ENCODE assay signal across 28 cellular contexts in the genomic region with DNA sequence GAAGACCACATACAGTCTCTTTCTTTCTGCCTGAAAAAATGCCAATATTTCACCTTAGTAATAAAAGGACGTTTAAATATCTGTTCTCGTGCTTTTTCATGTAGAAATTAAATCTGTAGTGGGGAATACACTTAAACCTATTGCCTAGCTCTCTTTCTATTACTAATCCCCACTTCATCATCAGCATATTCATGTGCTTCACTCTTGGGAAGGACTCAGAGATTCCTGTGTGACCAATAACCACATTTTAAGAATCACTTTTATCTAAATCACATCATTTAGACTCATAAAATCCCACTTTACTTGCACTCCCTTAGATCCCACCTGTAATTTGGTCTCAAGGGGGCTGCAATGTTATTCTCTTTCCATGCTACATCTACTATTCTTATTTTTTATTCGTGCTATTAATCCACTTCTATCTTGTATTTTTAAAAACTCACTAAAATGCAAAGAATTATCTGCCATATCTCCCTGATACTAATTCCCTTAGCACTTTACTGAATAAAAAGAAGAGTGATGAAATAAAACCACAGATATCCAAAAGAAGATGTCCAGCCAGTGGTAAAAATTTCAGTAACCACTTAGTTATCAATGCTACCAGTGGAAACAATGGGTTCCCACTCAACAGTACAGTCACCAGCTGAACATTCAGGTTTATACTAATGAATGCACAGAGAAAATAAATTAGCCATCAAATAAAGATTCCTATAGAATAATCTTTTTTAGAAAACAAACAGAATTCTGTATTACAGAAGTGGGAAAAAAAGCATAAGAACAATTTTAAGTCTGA.
"Had no signal": no experiment of that assay in that cellular context is flagged by ENCODE, and none has a peak within 500 bp of the region (broad histone marks: within the 10 kb centered on the region; RNA-seq: fewer than 3 reads in every experiment).

No MANE protein-coding gene starts in this region.

- H3K4me1 ChIP-seq: sigmoid colon, testis, transverse colon had no signal

- H3K27me3 ChIP-seq: gastroesophageal sphincter, heart right ventricle, ovary, sigmoid colon, testis, transverse colon had no signal

- FAIRE-seq: endothelial cell of umbilical vein, islet of Langerhans had no signal

- H3K9me3 ChIP-seq: gastroesophageal sphincter, heart right ventricle, ovary, sigmoid colon, testis, transverse colon had no signal

- H3K27ac ChIP-seq: cardiac muscle cell, coronary artery, gastroesophageal sphincter, heart right ventricle, ovary, sigmoid colon, testis, transverse colon had no signal

- H3K36me3 ChIP-seq: cardiac muscle cell, ovary, sigmoid colon, transverse colon had no signal

- ATAC-seq: activated CD8-positive, alpha-beta T cell treated with anti-CD3 and anti-CD28 coated beads for 36 hours; activated T-cell treated with anti-CD3 and anti-CD28 coated beads, Interleukin-2, amount 50 U/mL, for 4 hours; activated T-helper 17 cell treated with anti-CD3 and anti-CD28 coated beads, Interleukin-2, amount 50 U/mL, for 72 hours; effector memory CD8-positive, alpha-beta T cell; gastroesophageal sphincter; left cardiac atrium; left ventricle myocardium superior; stimulated activated naive B cell treated with anti-CD40 and anti-IgM and Interleukin-4, amounts not matched to agents 10 μg/mL and 1 μg/mL and 100 μg/mL, for 72 hours; T-helper 17 cell had no signal

- DNase-seq: activated B cell treated with CpG ODN at 0.5 μM for 24 hours; activated CD4-positive, alpha-beta T cell treated with anti-CD3 and anti-CD28 coated beads, Interleukin-2, amount 50 U/mL, for 1 hour; activated CD8-positive, alpha-beta T cell treated with anti-CD3 and anti-CD28 coated beads for 36 hours; activated gamma-delta T cell treated with Interleukin-2 at 50 U/mL for 16 hours; activated naive CD4-positive, alpha-beta T cell treated with anti-CD3 and anti-CD28 coated beads, Interleukin-2, amount 50 U/mL, for 16 hours; activated T-cell treated with anti-CD3 and anti-CD28 coated beads, Interleukin-2, amount 50 U/mL, for 4 hours; amniotic stem cell; cerebellar nuclear complex; effector memory CD8-positive, alpha-beta T cell; heart right ventricle; left cardiac atrium; left ventricle myocardium superior; ovary; retina; sigmoid colon; stimulated activated CD4-positive, alpha-beta T cell treated with anti-CD3 and anti-CD28 coated beads, Interleukin-2, amount 100 ng/mL, for 24 hours; stimulated activated naive B cell treated with anti-CD40 and anti-IgM and Interleukin-4, amounts not matched to agents 10 μg/mL and 1 μg/mL and 100 μg/mL, for 72 hours; T-helper 17 cell; T1000; testis; transverse colon had no signal

- H3K4me2 ChIP-seq: smooth muscle cell had no signal

- H3K4me3 ChIP-seq: cardiac muscle cell, coronary artery, gastroesophageal sphincter, heart right ventricle, ovary, sigmoid colon, smooth muscle cell, testis, transverse colon had no signal
